ENCODE assay signal across 31 cellular contexts in genomic region chr14:78119440-78119839, GRCh38. TPM values are rescaled to one million over a fixed set of nuclear protein-coding genes. Genes with fewer than 3 reads are reported as not detected.
"Had no signal": no experiment of that assay in that cellular context is flagged by ENCODE, and none has a peak within 500 bp of the region (broad histone marks: within the 10 kb centered on the region; RNA-seq: fewer than 3 reads in every experiment).

No MANE protein-coding gene starts in this region.

- ATAC-seq: naive thymus-derived CD8-positive, alpha-beta T cell; natural killer cell treated with Interleukin-12 subunit alpha and Interleukin-12 subunit beta and Interleukin-15 and Interleukin-18, amount 100 ng/mL, for 72 hours; right cardiac atrium; sciatic nerve; stimulated activated memory B cell treated with anti-CD40 and anti-IgM and Interleukin-4, amounts not matched to agents 10 μg/mL and 1 μg/mL and 100 μg/mL, for 72 hours; stimulated activated naive CD8-positive, alpha-beta T cell treated with anti-CD3 and anti-CD28 coated beads, Interleukin-15, amount 100 ng/mL, for 72 hours; stimulated activated naive CD8-positive, alpha-beta T cell treated with anti-CD3 and anti-CD28 coated beads, Interleukin-15, Interleukin-2, amounts not matched to agents 100 U/mL and 50 U/mL, for 24 hours had no signal

- FAIRE-seq: urothelium cell line had no signal

- H3K4me3 ChIP-seq: ovary, prostate gland, skin epidermis, smooth muscle cell, spleen, suprapubic skin, testis, tibial artery, upper lobe of left lung, vagina had no signal

- H3K27me3 ChIP-seq: neutrophil, ovary, suprapubic skin, testis, tibial artery, upper lobe of left lung, vagina had no signal

- H3K79me2 ChIP-seq: parathyroid adenoma had no signal

- H3K36me3 ChIP-seq: neutrophil, ovary, prostate gland, spleen, suprapubic skin, tibial artery, upper lobe of left lung, vagina had no signal

- H2AFZ ChIP-seq: parathyroid adenoma had no signal

- H3K9me3 ChIP-seq: neutrophil, ovary, prostate gland, suprapubic skin, testis, upper lobe of left lung, vagina had no signal

- H3K9ac ChIP-seq: parathyroid adenoma had no signal

- H3K4me1 ChIP-seq: parathyroid adenoma, prostate gland, spleen, suprapubic skin, testis, tibial artery, upper lobe of left lung, vagina had no signal

- H3K4me2 ChIP-seq: smooth muscle cell had no signal

- DNase-seq: naive B cell; naive thymus-derived CD8-positive, alpha-beta T cell; nephron progenitor cell; nucleus accumbens; ovary; right cardiac atrium; spleen; stimulated activated CD4-positive, alpha-beta T cell treated with anti-CD3 and anti-CD28 coated beads, Interleukin-12 subunit alpha, Interleukin-12 subunit beta, amount 100 ng/mL, for 4 hours; stimulated activated CD4-positive, alpha-beta T cell treated with anti-CD3 and anti-CD28 coated beads, Interleukin-1b, Interleukin-23, amount 100 ng/mL, for 48 hours; stimulated activated CD4-positive, alpha-beta T cell treated with anti-CD3 and anti-CD28 coated beads, Interleukin-4, amount 100 ng/mL, for 1 hour; stimulated activated CD4-positive, alpha-beta T cell treated with anti-CD3 and anti-CD28 coated beads, Interleukin-4, amount 100 ng/mL, for 4 hours; stimulated activated CD8-positive, alpha-beta memory T cell treated with anti-CD3 and anti-CD28 coated beads, Interleukin-4, amount 100 ng/mL, for 48 hours; stimulated activated naive CD4-positive, alpha-beta T cell; stimulated activated naive CD8-positive, alpha-beta T cell treated with anti-CD3 and anti-CD28 coated beads, Interleukin-15, amount 100 ng/mL, for 72 hours; stimulated activated naive CD8-positive, alpha-beta T cell treated with anti-CD3 and anti-CD28 coated beads, Interleukin-15, Interleukin-2, amounts not matched to agents 100 U/mL and 50 U/mL, for 24 hours; substantia nigra; testis; tibial artery; trophoblast cell; upper lobe of left lung had no signal

- H3K27ac ChIP-seq: neutrophil, ovary, parathyroid adenoma, prostate gland, skin epidermis, spleen, suprapubic skin, testis, tibial artery, upper lobe of left lung, vagina had no signal

RNA-seq across cellular contexts. Expression of gene NRXN3, which starts 50.7 kb away (rescaled TPM):
- total RNA-seq: naive thymus-derived CD8-positive, alpha-beta T cell; natural killer cell treated with Interleukin-12 subunit alpha and Interleukin-12 subunit beta and Interleukin-15 and Interleukin-18, amount 100 ng/mL, for 72 hours had no signal
- polyA plus RNA-seq: naive thymus-derived CD8-positive, alpha-beta T cell had no signal
